8 cellular contexts compared by ENCODE assay signal in the genomic region with DNA sequence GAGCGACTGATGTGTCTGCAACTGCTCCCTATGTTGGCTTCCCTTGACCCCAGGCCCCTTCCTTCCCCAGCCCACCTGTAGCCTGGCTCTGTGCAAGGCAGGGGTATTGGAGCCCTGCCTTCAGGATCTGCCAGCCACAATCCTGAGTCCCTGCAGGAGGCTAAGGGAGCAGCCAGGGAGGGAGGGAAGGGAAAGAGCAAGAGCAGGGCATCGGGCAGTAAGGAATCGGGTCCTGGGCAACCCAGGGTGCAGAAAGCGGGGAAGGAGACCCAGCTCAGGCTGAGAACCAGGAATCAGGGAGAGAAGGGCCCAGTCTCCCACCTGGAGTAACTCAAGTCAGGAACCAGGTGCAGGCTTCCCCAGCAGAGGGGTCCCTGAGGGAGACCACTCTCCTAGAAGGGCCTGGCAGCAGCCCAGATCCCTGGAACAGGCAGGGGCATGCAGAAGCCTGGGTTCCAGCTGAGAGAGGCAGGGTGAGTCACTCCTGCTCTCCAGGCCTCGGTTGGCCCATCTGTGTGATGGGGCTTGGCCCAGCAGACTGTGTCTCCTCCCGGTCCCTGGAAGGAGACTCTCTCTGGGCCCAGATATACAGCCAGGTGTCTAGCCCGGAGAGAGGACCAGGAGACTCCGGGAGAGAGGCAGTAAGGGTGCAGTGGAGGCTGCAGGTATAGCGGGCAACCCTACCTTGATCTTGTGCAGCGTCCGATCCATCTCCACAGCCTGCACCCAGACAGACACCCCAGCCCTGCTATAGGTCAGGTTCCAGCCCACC. TPM values are rescaled to one million over a fixed set of nuclear protein-coding genes. Genes with fewer than 3 reads are reported as not detected.
DNase-seq lines count a peak whose midpoint lies in the region; ATAC-seq, FAIRE-seq and TF ChIP-seq lines count a peak whose summit lies in the region.

No MANE protein-coding gene starts in this region.

- H3K9me3 ChIP-seq in GM12878 (replicated peaks; ENCODE audit: control insufficient read depth, insufficient read depth, low read length) (no peaks in the 10 kb centered on the region), lower lobe of right lung (no peaks in the 10 kb centered on the region), transverse colon (no peaks in the 10 kb centered on the region)

- H3K9ac ChIP-seq in GM12878 (ENCODE audit: control insufficient read depth, insufficient read depth, low read length): no peak overlapping the region

- no peaks in the 10 kb centered on the region for H4K20me1 ChIP-seq in GM12878 (ENCODE audit: control insufficient read depth, insufficient read depth)

- no peaks in the 10 kb centered on the region for H3K9me3 Mint-ChIP-seq in activated naive CD4-positive, alpha-beta T cell treated with anti-CD3 and anti-CD28 coated beads for 36 hours

- intact Hi-C loops in activated naive CD4-positive, alpha-beta T cell treated with anti-CD3 and anti-CD28 coated beads for 36 hours (cut with micrococcal nuclease): no loop called here
- intact Hi-C loops in GM12878 (cut with micrococcal nuclease; ENCODE audit: unreplicated experiment): no loop called here
- intact Hi-C loops in lower lobe of right lung (cut with DNase I): no loop called here
- intact Hi-C loops in transverse colon (cut with DNase I; ENCODE audit: low total_unique reads): no loop called here

- CTCF ChIA-PET in activated naive CD4-positive, alpha-beta T cell treated with anti-CD3 and anti-CD28 coated beads for 36 hours (lab: Charles Lee): interaction anchor here (1.2 to 1.5 kb wide), 2 partner anchors 14 to 55 kb away, joined by 3 to 6 read pairs; no protein-coding TSS in a partner anchor
- CTCF ChIA-PET in GM12878 (lab: Yijun Ruan, JAX): interaction anchor here (0.7 to 8.2 kb wide), 2 partner anchors 13 to 51 kb away, joined by 3 to 65 read pairs; a partner anchor contains a TSS

- TF ChIP-seq EP300 in GM12878 (IDR thresholded peaks at IDR 0.05; ENCODE audit: borderline replicate concordance in 1 of 2, control insufficient read depth in 1 of 2, low read depth in 2 of 2, low read length in 2 of 2) (no peak), transverse colon (IDR thresholded peaks at IDR 0.05; ENCODE audit: low read depth) (no peak)

- H3K27me3 ChIP-seq in GM12878 (replicated peaks in 1 of 2; ENCODE audit: control insufficient read depth in 2 of 2, insufficient read depth in 2 of 2, low read length in 1 of 2) (no peaks in the 10 kb centered on the region), lower lobe of right lung (ENCODE audit: low read depth) (peaks cover 5% of the 10 kb centered on the region), transverse colon (no peaks in the 10 kb centered on the region)

- H2AFZ ChIP-seq in GM12878 (ENCODE audit: control insufficient read depth, low read depth, low read length): no peak overlapping the region

- no peaks in the 10 kb centered on the region for H3K36me3 Mint-ChIP-seq in activated naive CD4-positive, alpha-beta T cell treated with anti-CD3 and anti-CD28 coated beads for 36 hours (ENCODE audit: low read depth)

- POLR2A ChIA-PET in GM12878 (lab: Charles Lee): interaction anchor here (0.9 to 2.3 kb wide), 2 partner anchors 13 to 30 kb away, joined by 3 to 19 read pairs; a partner anchor contains a TSS

- RAD21 ChIA-PET in GM12878 (lab: Charles Lee; ENCODE audit: unreplicated experiment): interaction anchor here (1.7 kb wide), 1 partner anchor 40 kb away, joined by 4 read pairs; no protein-coding TSS in a partner anchor

- H3K79me2 ChIP-seq in GM12878 (ENCODE audit: control insufficient read depth, insufficient read depth, low read length): no peaks in the 10 kb centered on the region

- TF ChIP-seq RAD21 in GM12878 (IDR thresholded peaks at IDR 0.05; ENCODE audit: insufficient read depth, low read depth, low read length): no peak

- H3K4me3 ChIP-seq in GM12878 (peak overlapping the region; percentile 56; the same call in 1 of the 2 replicates), lower lobe of right lung (peak overlapping the region; percentile 62), transverse colon (peak overlapping the region; percentile 54 to 91 (median 76))

- H3K4me1 ChIP-seq in GM12878 (ENCODE audit: control insufficient read depth, insufficient read depth, low read length) (peaks cover 8% of the 10 kb centered on the region), lower lobe of right lung (peaks cover 54% of the 10 kb centered on the region), transverse colon (peaks cover 49 to 85% (median 71%) of the 10 kb centered on the region in 4 donors)

- DNase-seq in activated naive CD4-positive, alpha-beta T cell treated with anti-CD3 and anti-CD28 coated beads for 36 hours: no peak
- no peak for DNase-seq in activated naive CD4-positive, alpha-beta T cell treated with Interleukin-2 at 50 U/mL for 16 hours
- DNase-seq in GM12878 (ENCODE audit: low read depth, low spot score): no peak
- no peak for DNase-seq in lower lobe of right lung
- DNase-seq in transverse colon: peak; percentile 14
- DNase-seq in cerebellum (ENCODE audit: low spot score): no peak
- DNase-seq in activated effector memory CD4-positive, alpha-beta T cell treated with Interleukin-2 at 50 U/mL for 16 hours: no peak

- no peak for TF ChIP-seq CTCF in GM12878 (IDR thresholded peaks at IDR 0.05 in 2 of 3, conservative IDR thresholded peaks at IDR 0.05 in 1 of 3; ENCODE audit: control insufficient read depth in 2 of 3, extremely low read depth in 1 of 3, insufficient read depth in 1 of 3, low read depth in 3 of 3, low read length in 3 of 3)
- TF ChIP-seq CTCF in lower lobe of right lung (IDR thresholded peaks at IDR 0.05): no peak
- no peak for TF ChIP-seq CTCF in transverse colon (IDR thresholded peaks at IDR 0.05)

- no TSS peak for BruUV-seq in GM12878 (replicated peaks; lab: Mats Ljungman, UMichigan)

- H3K27ac ChIP-seq in GM12878 (ENCODE audit: control insufficient read depth, insufficient read depth): no peak overlapping the region
- H3K27ac ChIP-seq in lower lobe of right lung: peak overlapping the region; percentile 64
- H3K27ac ChIP-seq in transverse colon: peak overlapping the region; percentile 85 to 93 (median 88)

- 66% methylated on average over 11 of the region's 11 CpGs for WGBS in GM12878 (ENCODE audit: insufficient coverage, insufficient replicate concordance, low lambda C conversion rate, missing lambda C conversion rate)
- 59% methylated on average over 11 of the region's 11 CpGs; no CpG with 5 or more reads in 1 of the 2 donors for WGBS in transverse colon (ENCODE audit: low coverage in 1 of 2), 2 donors

- no peak for FAIRE-seq in GM12878 (lab: Jason Lieb, UNC)

- TF ChIP-seq POLR2A in GM12878 (IDR thresholded peaks at IDR 0.05; ENCODE audit: low read depth, low read length): no peak
- TF ChIP-seq POLR2A in transverse colon (IDR thresholded peaks at IDR 0.05): no peak

- in situ Hi-C loops in GM12878 (cut with MboI): no loop called here
- in situ Hi-C loops in transverse colon (cut with MboI; ENCODE audit: low pct_ligation_motif_present in 1 of 4, low pct_unique_long_range_greater_than_20kb in 1 of 4, low sequenced_read_pairs in 3 of 4): no loop called here

- no peak overlapping the region for H3K27ac Mint-ChIP-seq in activated naive CD4-positive, alpha-beta T cell treated with anti-CD3 and anti-CD28 coated beads for 36 hours

- ATAC-seq in GM12878: peak; percentile 11; the same call in 2 of the 3 replicates
- ATAC-seq in lower lobe of right lung: no peak
- ATAC-seq in GM21526 (IDR thresholded peaks at IDR 0.05; ENCODE audit: low FRiP score, unreplicated experiment): no peak

- SMC1A ChIA-PET in GM12878 (lab: Charles Lee; ENCODE audit: uncharacterized antibody, unreplicated experiment): interaction anchor here (1.0 kb wide), 1 partner anchor 13 kb away, joined by 3 read pairs; a partner anchor contains a TSS

- peak overlapping the region; percentile 79; the same call in 1 of the 2 replicates for H3K4me2 ChIP-seq in GM12878 (ENCODE audit: control insufficient read depth, insufficient read depth)

- H3K27me3 Mint-ChIP-seq in activated naive CD4-positive, alpha-beta T cell treated with anti-CD3 and anti-CD28 coated beads for 36 hours (ENCODE audit: low read depth): no peaks in the 10 kb centered on the region

- H3K36me3 ChIP-seq in GM12878 (ENCODE audit: control insufficient read depth in 2 of 2, insufficient read depth in 2 of 2, low read length in 1 of 2) (no peaks in the 10 kb centered on the region), lower lobe of right lung (no peaks in the 10 kb centered on the region), transverse colon (no peaks in the 10 kb centered on the region)

- H3K4me3 Mint-ChIP-seq in activated naive CD4-positive, alpha-beta T cell treated with anti-CD3 and anti-CD28 coated beads for 36 hours: peak overlapping the region; percentile 63

- peaks cover 17% of the 10 kb centered on the region for H3K4me1 Mint-ChIP-seq in activated naive CD4-positive, alpha-beta T cell treated with anti-CD3 and anti-CD28 coated beads for 36 hours (ENCODE audit: low read depth)

RNA-seq across cellular contexts. Expression of a gene that starts 13.4 kb away (rescaled TPM):
- total RNA-seq in activated naive CD4-positive, alpha-beta T cell treated with anti-CD3 and anti-CD28 coated beads for 36 hours: 10 to 100 TPM; 11.9 to 12.0 TPM
- 13.8 and 14.9 TPM in 2 replicates for total RNA-seq in GM12878 (2013; cell fraction: nucleolus; rRNA removed)
- total RNA-seq in GM12878 (2014; rRNA removed) (29.0 and 29.3 TPM in 2 replicates), GM12878 (2014; rRNA removed; fragmentation: Illumina TruSeq; extraction: Trizol) (21.7 and 22.2 TPM in 2 replicates), GM12878 (2021) (24.0 and 29.8 TPM in 2 replicates), lower lobe of right lung (126 TPM), transverse colon (100 to 1,000 TPM in 3 of 4 donors, 10 to 100 TPM in 1; 82.7 to 714 (median 225) TPM), cerebellum (14.5 TPM)
- 5.4 TPM for polyA plus RNA-seq in GM12878 (2011; ENCODE audit: low read depth)
- polyA plus RNA-seq in GM12878 (2011; rRNA removed) (28.0 and 43.2 TPM in 2 replicates), GM12878 (2014; fragmentation: Illumina TruSeq; extraction: Trizol) (23.7 and 24.4 TPM in 2 replicates), GM12878 (2014; fragmentation: Nextera tagmentation; extraction: Ambion mirVana) (under 1 TPM; 0.15 to 0.21 TPM), GM12878 (2014; rRNA removed) (27.8 and 36.3 TPM in 2 replicates), GM12878 (2016; fragmentation: Nextera tagmentation; extraction: Ambion mirVana) (10 to 100 TPM; 10.3 to 11.4 TPM)
- 50.3 and 60.8 TPM in 2 replicates for polyA plus RNA-seq in GM12878 (2011; cell fraction: cytosol; rRNA removed)
- polyA plus RNA-seq in GM12878 (2011; cell fraction: nucleus; rRNA removed): 34.3 and 35.5 TPM in 2 replicates
- 18.6 and 21.8 TPM in 2 replicates for polyA plus RNA-seq in GM12878 (2012)
- polyA minus RNA-seq in GM12878 (2011; rRNA and poly(A)+ RNA removed): 39.7 and 55.9 TPM in 2 replicates
- polyA minus RNA-seq in GM12878 (2011; cell fraction: cytosol; rRNA and poly(A)+ RNA removed): 10.6 and 11.8 TPM in 2 replicates
- 11.7 and 14.1 TPM in 2 replicates for polyA minus RNA-seq in GM12878 (2011; cell fraction: nucleus; rRNA and poly(A)+ RNA removed)

RNA-seq across cellular contexts. Expression of a gene that starts 28.3 kb away (rescaled TPM):
- 10 to 100 TPM; 64.7 to 70.1 TPM for total RNA-seq in activated naive CD4-positive, alpha-beta T cell treated with anti-CD3 and anti-CD28 coated beads for 36 hours
- 218 and 253 TPM in 2 replicates for total RNA-seq in GM12878 (2013; cell fraction: nucleolus; rRNA removed)
- total RNA-seq in GM12878 (2014; rRNA removed) (48.4 and 54.3 TPM in 2 replicates), GM12878 (2014; rRNA removed; fragmentation: Illumina TruSeq; extraction: Trizol) (25.1 and 25.7 TPM in 2 replicates), GM12878 (2021) (91.5 and 102 TPM in 2 replicates), lower lobe of right lung (276 TPM), transverse colon (100 to 1,000 TPM in 3 of 4 donors, 10 to 100 TPM in 1; 99.4 to 233 (median 108) TPM), cerebellum (23.0 TPM)
- 43.7 TPM for polyA plus RNA-seq in GM12878 (2011; ENCODE audit: low read depth)
- polyA plus RNA-seq in GM12878 (2011; rRNA removed) (34.0 and 50.3 TPM in 2 replicates), GM12878 (2014; fragmentation: Illumina TruSeq; extraction: Trizol) (14.7 and 29.2 TPM in 2 replicates), GM12878 (2014; fragmentation: Nextera tagmentation; extraction: Ambion mirVana) (under 1 TPM; 0.55 to 0.85 TPM), GM12878 (2014; rRNA removed) (58.8 and 64.9 TPM in 2 replicates), GM12878 (2016; fragmentation: Nextera tagmentation; extraction: Ambion mirVana) (10 to 100 TPM; 51.8 to 57.9 TPM)
- 54.1 and 60.4 TPM in 2 replicates for polyA plus RNA-seq in GM12878 (2011; cell fraction: cytosol; rRNA removed)
- polyA plus RNA-seq in GM12878 (2011; cell fraction: nucleus; rRNA removed): 323 and 349 TPM in 2 replicates
- polyA plus RNA-seq in GM12878 (2012): 88.7 and 93.1 TPM in 2 replicates
- polyA minus RNA-seq in GM12878 (2011; rRNA and poly(A)+ RNA removed): 63.7 and 91.7 TPM in 2 replicates
- 34.5 and 43.7 TPM in 2 replicates for polyA minus RNA-seq in GM12878 (2011; cell fraction: cytosol; rRNA and poly(A)+ RNA removed)
- 78.3 and 112 TPM in 2 replicates for polyA minus RNA-seq in GM12878 (2011; cell fraction: nucleus; rRNA and poly(A)+ RNA removed)

RNA-seq across cellular contexts. Expression of a gene that starts 33.7 kb away (rescaled TPM):
- total RNA-seq in activated naive CD4-positive, alpha-beta T cell treated with anti-CD3 and anti-CD28 coated beads for 36 hours: 100 to 1,000 TPM; 105 to 114 TPM
- 378 and 421 TPM in 2 replicates for total RNA-seq in GM12878 (2013; cell fraction: nucleolus; rRNA removed)
- total RNA-seq in GM12878 (2014; rRNA removed): 28.2 and 34.1 TPM in 2 replicates
- 21.5 and 24.5 TPM in 2 replicates for total RNA-seq in GM12878 (2014; rRNA removed; fragmentation: Illumina TruSeq; extraction: Trizol)
- 39.8 and 46.4 TPM in 2 replicates for total RNA-seq in GM12878 (2021)
- polyA plus RNA-seq in GM12878 (2011; ENCODE audit: low read depth): 25.1 TPM
- polyA plus RNA-seq in GM12878 (2011; rRNA removed): 49.5 and 67.7 TPM in 2 replicates
- polyA plus RNA-seq in GM12878 (2011; cell fraction: cytosol; rRNA removed): 48.3 and 70.9 TPM in 2 replicates
- polyA plus RNA-seq in GM12878 (2011; cell fraction: nucleus; rRNA removed): 785 and 840 TPM in 2 replicates
- polyA plus RNA-seq in GM12878 (2012): 49.9 and 64.4 TPM in 2 replicates
- polyA plus RNA-seq in GM12878 (2014; fragmentation: Illumina TruSeq; extraction: Trizol): 35.6 and 39.8 TPM in 2 replicates
- polyA plus RNA-seq in GM12878 (2014; fragmentation: Nextera tagmentation; extraction: Ambion mirVana): 1 to 10 TPM; 1.9 to 5.3 TPM
- polyA plus RNA-seq in GM12878 (2014; rRNA removed): 65.4 and 67.6 TPM in 2 replicates
- 10 to 100 TPM; 25.9 to 32.6 TPM for polyA plus RNA-seq in GM12878 (2016; fragmentation: Nextera tagmentation; extraction: Ambion mirVana)
- 43.8 and 50.3 TPM in 2 replicates for polyA minus RNA-seq in GM12878 (2011; rRNA and poly(A)+ RNA removed)
- polyA minus RNA-seq in GM12878 (2011; cell fraction: cytosol; rRNA and poly(A)+ RNA removed): 14.1 and 20.2 TPM in 2 replicates
- polyA minus RNA-seq in GM12878 (2011; cell fraction: nucleus; rRNA and poly(A)+ RNA removed): 92.6 and 143 TPM in 2 replicates
- 104 TPM for total RNA-seq in lower lobe of right lung
- total RNA-seq in transverse colon: 100 to 1,000 TPM in 2 of 4 donors, 10 to 100 TPM in 2; 50.2 to 206 (median 85.3) TPM
- total RNA-seq in cerebellum: 5.7 TPM
